In genomic region chr2:23452397-23452796, GRCh38 we compare ENCODE assay signal across 23 cellular contexts.
DNase-seq lines count a peak whose midpoint lies in the region; ATAC-seq and TF ChIP-seq lines count a peak whose summit lies in the region.
"Had no signal": no experiment of that assay in that cellular context is flagged by ENCODE, and none has a peak within 500 bp of the region (broad histone marks: within the 10 kb centered on the region; RNA-seq: fewer than 3 reads in every experiment).

No MANE protein-coding gene starts in this region.

- no peak for TF ChIP-seq POLR2A in GM18505 (IDR thresholded peaks at IDR 0.05; ENCODE audit: borderline replicate concordance, extremely low read depth, insufficient read depth, insufficient read length)

- H4K20me1 ChIP-seq in hepatocyte (ENCODE audit: insufficient read depth, poor library complexity, severe bottlenecking), result no peaks in the 10 kb centered on the region

- no peaks in the 10 kb centered on the region for H3K36me3 ChIP-seq in hepatocyte (replicated peaks; ENCODE audit: insufficient read depth, low read depth)
- H3K36me3 ChIP-seq: pancreas, sigmoid colon had no signal

- H3K27ac ChIP-seq in HL-60 (replicated peaks), result peak overlapping the region; percentile 56; the same call in 1 of the 2 replicates
- H3K27ac ChIP-seq in hepatocyte, result peak overlapping the region; percentile 54
- H3K27ac ChIP-seq: C4-2B, pancreas had no signal

- no peak overlapping the region for H2AFZ ChIP-seq in hepatocyte

- H3K27me3 ChIP-seq in HL-60 (ENCODE audit: insufficient read depth, poor library complexity, severe bottlenecking) (no peaks in the 10 kb centered on the region), hepatocyte (no peaks in the 10 kb centered on the region)
- H3K27me3 ChIP-seq: pancreas, sigmoid colon had no signal

- TF ChIP-seq CTCF in HL-60 (IDR thresholded peaks at IDR 0.05; ENCODE audit: insufficient read depth, low read length) (no peak), hepatocyte (IDR thresholded peaks at IDR 0.05; ENCODE audit: poor library complexity) (no peak)

- no peaks in the 10 kb centered on the region for H3K9me3 ChIP-seq in hepatocyte (ENCODE audit: low read depth)
- H3K9me3 ChIP-seq: pancreas, sigmoid colon had no signal

- H3K4me3 ChIP-seq in HL-60 (replicated peaks; ENCODE audit: insufficient read depth, low read length), result no peak overlapping the region
- H3K4me3 ChIP-seq in hepatocyte, result no peak overlapping the region
- H3K4me3 ChIP-seq: pancreas, sigmoid colon had no signal

- no peak overlapping the region for H3K4me2 ChIP-seq in hepatocyte

- peaks cover 26% of the 10 kb centered on the region for H3K4me1 Mint-ChIP-seq in T-helper 1 cell treated with Interleukin-12 subunit alpha and Interleukin-12 subunit beta and Interleukin-4 antibody, amounts not matched to agents 30 μg/mL and 1 μg/mL, for 36 hours (ENCODE audit: low read depth)
- peaks cover 39% of the 10 kb centered on the region for H3K4me1 Mint-ChIP-seq in stimulated activated memory B cell treated with anti-CD40 and anti-IgM and Interleukin-4, amounts not matched to agents 10 μg/mL and 1 μg/mL and 100 μg/mL, for 72 hours

- peak overlapping the region; percentile 13 for H3K27ac Mint-ChIP-seq in T-helper 1 cell treated with Interleukin-12 subunit alpha and Interleukin-12 subunit beta and Interleukin-4 antibody, amounts not matched to agents 30 μg/mL and 1 μg/mL, for 36 hours
- H3K27ac Mint-ChIP-seq in stimulated activated memory B cell treated with anti-CD40 and anti-IgM and Interleukin-4, amounts not matched to agents 10 μg/mL and 1 μg/mL and 100 μg/mL, for 72 hours, result peak overlapping the region; percentile 53
- H3K27ac Mint-ChIP-seq: activated CD4-positive, alpha-beta memory T cell treated with anti-CD3 and anti-CD28 coated beads, Interleukin-2, amount 10 ng/mL, durations not matched to agents 7 days and 5 days; activated T-cell treated with anti-CD3 and anti-CD28 coated beads, Interleukin-2, amount 50 U/mL, for 24 hours; effector memory CD8-positive, alpha-beta T cell had no signal

- H3K79me2 ChIP-seq in hepatocyte, result no peaks in the 10 kb centered on the region

- H3K9me2 ChIP-seq in hepatocyte (replicated peaks; ENCODE audit: insufficient read depth), result no peaks in the 10 kb centered on the region

- no peaks in the 10 kb centered on the region for H3K36me3 Mint-ChIP-seq in T-helper 1 cell treated with Interleukin-12 subunit alpha and Interleukin-12 subunit beta and Interleukin-4 antibody, amounts not matched to agents 30 μg/mL and 1 μg/mL, for 36 hours (ENCODE audit: low read depth)
- H3K36me3 Mint-ChIP-seq in stimulated activated memory B cell treated with anti-CD40 and anti-IgM and Interleukin-4, amounts not matched to agents 10 μg/mL and 1 μg/mL and 100 μg/mL, for 72 hours, result no peaks in the 10 kb centered on the region
- H3K36me3 Mint-ChIP-seq: activated naive CD4-positive, alpha-beta T cell treated with anti-CD3 and anti-CD28 coated beads, Interleukin-2, amount 10 ng/mL, durations not matched to agents 7 days and 5 days had no signal

- no peak for DNase-seq in T-helper 1 cell
- no peak for DNase-seq in HL-60 (ENCODE audit: low read depth in 1 of 2, low spot score in 1 of 2)
- DNase-seq in hepatocyte (ENCODE audit: low spot score), result no peak
- no peak for DNase-seq in SIG-M5 treated with dmso at 0.1 percent for 504 hours (lab: John Stamatoyannopoulos, UW; ENCODE audit: unreplicated experiment)
- DNase-seq: activated CD4-positive, alpha-beta memory T cell treated with anti-CD3 and anti-CD28 coated beads, Interleukin-2, amount 10 ng/mL, durations not matched to agents 7 days and 5 days; activated T-cell treated with anti-CD3 and anti-CD28 coated beads, Interleukin-2, amount 50 U/mL, for 24 hours; effector memory CD8-positive, alpha-beta T cell; glutamatergic neuron; left ventricle myocardium superior; NCI-H2029; NCI-H524; pancreas; WERI-Rb-1 had no signal

- no peaks in the 10 kb centered on the region for H3K9me3 Mint-ChIP-seq in T-helper 1 cell treated with Interleukin-12 subunit alpha and Interleukin-12 subunit beta and Interleukin-4 antibody, amounts not matched to agents 30 μg/mL and 1 μg/mL, for 36 hours
- H3K9me3 Mint-ChIP-seq in stimulated activated memory B cell treated with anti-CD40 and anti-IgM and Interleukin-4, amounts not matched to agents 10 μg/mL and 1 μg/mL and 100 μg/mL, for 72 hours, result no peaks in the 10 kb centered on the region
- H3K9me3 Mint-ChIP-seq: activated CD4-positive, alpha-beta memory T cell treated with anti-CD3 and anti-CD28 coated beads, Interleukin-2, amount 10 ng/mL, durations not matched to agents 7 days and 5 days; activated naive CD4-positive, alpha-beta T cell treated with anti-CD3 and anti-CD28 coated beads, Interleukin-2, amount 10 ng/mL, durations not matched to agents 7 days and 5 days; activated T-cell treated with anti-CD3 and anti-CD28 coated beads, Interleukin-2, amount 50 U/mL, for 24 hours; IgD-negative memory B cell had no signal

- 87% methylated on average over 5 of the region's 5 CpGs for WGBS in hepatocyte (ENCODE audit: low lambda C conversion rate, missing lambda C conversion rate)

- ATAC-seq in stimulated activated memory B cell treated with anti-CD40 and anti-IgM and Interleukin-4, amounts not matched to agents 10 μg/mL and 1 μg/mL and 100 μg/mL, for 72 hours, result no peak
- ATAC-seq in HG03565 (IDR thresholded peaks at IDR 0.05; ENCODE audit: unreplicated experiment) (no peak), GM18505 (IDR thresholded peaks at IDR 0.05; ENCODE audit: unreplicated experiment) (no peak)
- ATAC-seq: HCT116, left ventricle myocardium superior, Right ventricle myocardium inferior had no signal

- peaks cover 17% of the 10 kb centered on the region for H3K27me3 Mint-ChIP-seq in T-helper 1 cell treated with Interleukin-12 subunit alpha and Interleukin-12 subunit beta and Interleukin-4 antibody, amounts not matched to agents 30 μg/mL and 1 μg/mL, for 36 hours (ENCODE audit: low read depth)
- peaks cover 8% of the 10 kb centered on the region for H3K27me3 Mint-ChIP-seq in stimulated activated memory B cell treated with anti-CD40 and anti-IgM and Interleukin-4, amounts not matched to agents 10 μg/mL and 1 μg/mL and 100 μg/mL, for 72 hours

- no peak overlapping the region for H3K4me3 Mint-ChIP-seq in T-helper 1 cell treated with Interleukin-12 subunit alpha and Interleukin-12 subunit beta and Interleukin-4 antibody, amounts not matched to agents 30 μg/mL and 1 μg/mL, for 36 hours
- H3K4me3 Mint-ChIP-seq in stimulated activated memory B cell treated with anti-CD40 and anti-IgM and Interleukin-4, amounts not matched to agents 10 μg/mL and 1 μg/mL and 100 μg/mL, for 72 hours, result peak overlapping the region; percentile 29
- H3K4me3 Mint-ChIP-seq: activated CD4-positive, alpha-beta memory T cell treated with anti-CD3 and anti-CD28 coated beads, Interleukin-2, amount 10 ng/mL, durations not matched to agents 7 days and 5 days; effector memory CD8-positive, alpha-beta T cell had no signal

- peaks cover 26% of the 10 kb centered on the region for H3K4me1 ChIP-seq in hepatocyte (ENCODE audit: insufficient read depth)
- H3K4me1 ChIP-seq: pancreas had no signal
